In the genomic region with DNA sequence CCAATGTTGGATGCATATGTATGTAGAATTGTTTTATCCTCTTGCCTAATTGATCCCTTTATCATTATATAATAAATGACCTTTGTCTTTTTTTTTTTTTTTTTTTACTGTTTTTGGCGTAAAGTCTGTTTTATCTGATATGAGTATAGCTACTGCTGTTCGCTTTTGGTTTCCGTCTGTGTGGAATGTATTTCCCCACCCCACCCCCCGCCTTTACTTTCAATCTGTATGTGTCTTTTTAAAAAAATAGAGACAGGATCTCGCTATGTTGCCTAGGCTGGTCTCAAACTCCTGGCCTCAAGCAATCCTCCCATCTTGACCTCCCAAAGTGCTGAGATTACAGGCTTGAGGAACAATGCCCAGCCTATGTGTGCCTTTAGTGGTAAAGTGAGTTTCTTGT, we compare ENCODE assay signal across 20 cellular contexts. TPM values are rescaled to one million over a fixed set of nuclear protein-coding genes. Genes with fewer than 3 reads are reported as not detected.
DNase-seq lines count a peak whose midpoint lies in the region; ATAC-seq lines count a peak whose summit lies in the region.
"Had no signal": no experiment of that assay in that cellular context is flagged by ENCODE, and none has a peak within 500 bp of the region (broad histone marks: within the 10 kb centered on the region; RNA-seq: fewer than 3 reads in every experiment).

No MANE protein-coding gene starts in this region.

- 0 out of 2 replicates have a peak, but pooled peaks cover 4% of the 10 kb centered on the region for H4K20me1 ChIP-seq in GM23248 (ENCODE audit: insufficient read depth)

- DNase-seq in activated CD4-positive, CD25-positive, alpha-beta regulatory T cell treated with anti-CD3 and anti-CD28 coated beads, Interleukin-2, amount 50 U/mL, for 72 hours, result no peak
- DNase-seq in activated CD4-positive, alpha-beta T cell treated with anti-CD3 and anti-CD28 coated beads, Interleukin-2, amount 50 U/mL, for 48 hours, result peak; percentile 61 to 74
- peak; percentile 72 for DNase-seq in stimulated activated CD4-positive, alpha-beta T cell treated with anti-CD3 and anti-CD28 coated beads, Interleukin-15, amount 100 ng/mL, for 24 hours
- no peak for DNase-seq in GM23248
- DNase-seq in islet precursor cell, result no peak
- DNase-seq: activated B cell treated with CpG ODN at 0.5 μM for 24 hours, DMS79 treated with DMSO at 0.1 percent for 48 hours, left cardiac atrium, mucosa of descending colon, NCI-H2081, NCI-H526 treated with DMSO at 0.1 percent for 48 hours, ovary, Peyer's patch, substantia nigra had no signal

- H3K4me1 ChIP-seq in GM23248 (ENCODE audit: insufficient read depth), result peaks cover 26% of the 10 kb centered on the region
- H3K4me1 ChIP-seq: Peyer's patch had no signal

- ATAC-seq in activated CD4-positive, CD25-positive, alpha-beta regulatory T cell treated with anti-CD3 and anti-CD28 coated beads, Interleukin-2, amount 50 U/mL, for 24 hours, result peak; percentile 66 to 73
- peak; percentile 37 for ATAC-seq in GM19463 (IDR thresholded peaks at IDR 0.05; ENCODE audit: unreplicated experiment)
- ATAC-seq in HG03469 (IDR thresholded peaks at IDR 0.05; ENCODE audit: unreplicated experiment), result no peak
- ATAC-seq: left cardiac atrium, mucosa of descending colon had no signal

- 97% methylated on average over 5 of the region's 5 CpGs for WGBS in GM23248 (ENCODE audit: low coverage in 1 of 2, low lambda C conversion rate in 2 of 2, missing lambda C conversion rate in 2 of 2), 2 experiments

- no peak overlapping the region for H3K4me2 ChIP-seq in GM23248 (ENCODE audit: unreplicated experiment)
- H3K4me2 ChIP-seq: hepatocyte had no signal

- no peaks in the 10 kb centered on the region for H3K9me2 ChIP-seq in GM23248 (ENCODE audit: insufficient read depth)

- H3K27me3 ChIP-seq in GM23248 (replicated peaks; ENCODE audit: insufficient read depth), result no peaks in the 10 kb centered on the region
- H3K27me3 ChIP-seq: cardiac muscle cell, ovary, Peyer's patch had no signal

- in situ Hi-C loops in GM23248 (cut with MboI), result no loop called here

- no peaks in the 10 kb centered on the region for H3K36me3 ChIP-seq in GM23248 (ENCODE audit: low read depth)
- H3K36me3 ChIP-seq: cardiac muscle cell, ovary, Peyer's patch had no signal

- H3K9me3 ChIP-seq in GM23248 (ENCODE audit: low read depth), result no peaks in the 10 kb centered on the region
- H3K9me3 ChIP-seq: mucosa of descending colon, ovary, Peyer's patch had no signal

- H3K27ac ChIP-seq in GM23248, result no peak overlapping the region
- H3K27ac ChIP-seq: C4-2B, cardiac muscle cell, hepatocyte, ovary, Peyer's patch had no signal

- peaks cover 29% of the 10 kb centered on the region for H3F3A ChIP-seq in GM23248 (ENCODE audit: insufficient read depth)

- H3K9ac ChIP-seq in GM23248, result no peak overlapping the region

- no peak overlapping the region for H2AFZ ChIP-seq in GM23248
- H2AFZ ChIP-seq: hepatocyte had no signal

- H3K4me3 ChIP-seq in GM23248, result no peak overlapping the region
- H3K4me3 ChIP-seq: cardiac muscle cell, hepatocyte, mucosa of descending colon, ovary, Peyer's patch had no signal

- H3K79me2 ChIP-seq in GM23248 (ENCODE audit: insufficient read depth), result peaks cover 99% of the 10 kb centered on the region
- H3K79me2 ChIP-seq: hepatocyte had no signal

RNA-seq across cellular contexts. Expression of gene AHRR, which starts 11.3 kb away (rescaled TPM):
- 33.7 and 40.0 TPM in 2 replicates for total RNA-seq in GM23248 (2014; rRNA removed; shearing (Covaris generic))
- polyA plus RNA-seq in GM23248 (2016; fragmentation: Nextera tagmentation; extraction: Ambion mirVana), result 11.9 and 13.2 TPM in 2 replicates

Comparison
In these comparisons a context has a peak if more than half of its experiments do, and no peak if none do; other contexts are left out.
1. DNase-seq: peak in activated CD4-positive, alpha-beta T cell treated with anti-CD3 and anti-CD28 coated beads, Interleukin-2, amount 50 U/mL, for 48 hours (2 of 2) and stimulated activated CD4-positive, alpha-beta T cell treated with anti-CD3 and anti-CD28 coated beads, Interleukin-15, amount 100 ng/mL, for 24 hours (single experiment); none in activated CD4-positive, CD25-positive, alpha-beta regulatory T cell treated with anti-CD3 and anti-CD28 coated beads, Interleukin-2, amount 50 U/mL, for 72 hours (single experiment), GM23248 (single experiment) and islet precursor cell (single experiment).